In the genomic region with DNA sequence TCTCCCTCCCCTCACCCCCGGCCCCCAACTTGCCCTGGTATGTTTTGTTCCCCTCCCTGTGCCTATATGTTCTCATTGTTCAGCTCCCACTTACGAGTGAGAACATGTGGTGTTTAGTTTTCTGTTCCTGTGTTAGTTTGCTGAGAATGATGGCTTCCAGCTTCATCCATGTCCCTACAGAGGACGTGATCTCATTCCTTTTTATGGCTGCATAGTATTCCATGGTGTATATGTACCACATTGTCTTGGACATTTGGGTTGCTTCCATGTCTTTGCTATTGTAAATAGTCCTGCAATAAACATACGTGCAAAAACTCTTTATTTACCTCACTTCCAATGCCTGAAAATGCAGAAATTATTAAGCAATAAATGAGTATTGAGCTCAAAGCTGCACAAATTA, we compare ENCODE assay signal across 1 cellular context.
TF ChIP-seq lines count a peak whose summit lies in the region.

No MANE protein-coding gene starts in this region.

TF ChIP-seq in HEK293, 187 proteins besides CTCF, POLR2A, EP300 and RAD21:
- TF ChIP-seq, protein P1, sequence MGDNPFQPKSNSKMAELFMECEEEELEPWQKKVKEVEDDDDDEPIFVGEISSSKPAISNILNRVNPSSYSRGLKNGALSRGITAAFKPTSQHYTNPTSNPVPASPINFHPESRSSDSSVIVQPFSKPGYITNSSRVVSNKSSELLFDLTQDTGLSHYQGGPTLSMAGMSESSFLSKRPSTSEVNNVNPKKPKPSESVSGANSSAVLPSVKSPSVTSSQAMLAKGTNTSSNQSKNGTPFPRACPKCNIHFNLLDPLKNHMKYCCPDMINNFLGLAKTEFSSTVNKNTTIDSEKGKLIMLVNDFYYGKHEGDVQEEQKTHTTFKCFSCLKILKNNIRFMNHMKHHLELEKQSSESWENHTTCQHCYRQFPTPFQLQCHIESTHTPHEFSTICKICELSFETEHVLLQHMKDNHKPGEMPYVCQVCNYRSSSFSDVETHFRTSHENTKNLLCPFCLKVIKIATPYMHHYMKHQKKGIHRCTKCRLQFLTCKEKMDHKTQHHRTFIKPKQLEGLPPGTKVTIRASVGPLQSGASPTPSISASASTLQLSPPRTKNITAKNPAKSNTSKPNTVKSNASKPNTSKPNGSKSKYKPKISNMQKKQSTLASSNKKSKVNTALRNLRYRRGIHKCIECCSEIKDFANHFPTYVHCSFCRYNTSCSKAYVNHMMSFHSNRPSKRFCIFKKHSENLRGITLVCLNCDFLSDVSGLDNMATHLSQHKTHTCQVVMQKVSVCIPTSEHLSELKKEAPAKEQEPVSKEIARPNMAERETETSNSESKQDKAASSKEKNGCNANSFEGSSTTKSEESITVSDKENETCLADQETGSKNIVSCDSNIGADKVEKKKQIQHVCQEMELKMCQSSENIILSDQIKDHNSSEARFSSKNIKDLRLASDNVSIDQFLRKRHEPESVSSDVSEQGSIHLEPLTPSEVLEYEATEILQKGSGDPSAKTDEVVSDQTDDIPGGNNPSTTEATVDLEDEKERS (tag by site-specific recombination; IDR thresholded peaks at IDR 0.05), result 0 out of 2 replicates have a peak, but pooled peaks have one; percentile 16
- TF ChIP-seq ZNF146 (tag by site-specific recombination; IDR thresholded peaks at IDR 0.05), result peak; percentile 90
